1 cellular context compared by ENCODE assay signal in the genomic region with DNA sequence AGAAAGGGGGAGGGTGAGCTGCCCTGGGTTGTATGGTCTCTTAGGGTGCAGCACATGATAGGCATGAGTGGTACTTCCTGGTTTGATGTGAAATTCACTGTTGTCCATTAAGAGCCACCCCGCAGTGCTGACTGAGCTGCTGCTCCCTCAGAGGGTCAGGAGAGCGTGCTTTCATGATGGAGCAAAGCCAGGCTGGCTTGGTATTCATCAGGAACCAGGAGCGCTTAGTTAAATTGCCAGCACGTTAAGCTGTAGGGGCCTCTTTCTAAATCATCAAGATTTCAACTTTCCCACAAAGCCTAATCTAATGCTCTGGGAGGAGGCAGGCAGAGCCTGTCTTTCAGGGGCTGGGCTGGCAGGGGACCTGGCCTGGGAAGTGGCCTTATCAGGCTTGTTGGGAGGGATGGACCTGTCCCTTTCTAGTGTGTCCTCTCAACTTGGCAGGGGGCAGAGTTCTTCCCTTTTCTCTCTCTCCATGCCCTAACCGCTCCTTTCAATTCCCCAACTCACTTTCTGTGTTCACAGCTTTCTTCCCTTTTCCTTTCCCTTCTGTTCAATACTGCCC.
TF ChIP-seq lines count a peak whose summit lies in the region.

No MANE protein-coding gene starts in this region.

TF ChIP-seq in HepG2, 621 proteins besides CTCF, POLR2A, EP300 and RAD21:
- TF ChIP-seq ZNF124 (CRISPR knock-in tag; IDR thresholded peaks at IDR 0.05) (0 out of 2 replicates have a peak, but pooled peaks have one; percentile 21), ZNF180 (CRISPR knock-in tag; IDR thresholded peaks at IDR 0.05; ENCODE audit: borderline replicate concordance, low read depth) (no peak), FOXA1 (IDR thresholded peaks at IDR 0.05) (no peak), FOXA1 (CRISPR knock-in tag; IDR thresholded peaks at IDR 0.05) (no peak), BRD4 (CRISPR knock-in tag; IDR thresholded peaks at IDR 0.05) (no peak)
